ENCODE assay signal across 20 cellular contexts in genomic region chr11:27710536-27710935, GRCh38.
"Had no signal": no experiment of that assay in that cellular context is flagged by ENCODE, and none has a peak within 500 bp of the region (broad histone marks: within the 10 kb centered on the region; RNA-seq: fewer than 3 reads in every experiment).

No MANE protein-coding gene starts in this region.

- H3K27ac ChIP-seq: HL-60, RWPE1 had no signal

- DNase-seq: Karpas-422, KG1, MM.1S, NCI-H1092 treated with DMSO at 0.1 percent for 48 hours, NCI-H1436, NCI-H187, NCI-H2029, NCI-H2081 treated with DMSO at 0.1 percent for 48 hours, NCI-H2171, NCI-H226, NCI-H446, NCI-H510A, NCI-H524 treated with DMSO at 0.1 percent for 48 hours, NCI-H69, NCI-H774, SHP77, SK-N-SH, SW 1271 had no signal

- H3K9ac ChIP-seq: SK-N-SH had no signal

- H3K9me3 ChIP-seq: SK-N-SH had no signal
